ENCODE assay signal across 19 cellular contexts in genomic region chr6:15416932-15417509, GRCh38.
DNase-seq lines count a peak whose midpoint lies in the region; ATAC-seq, FAIRE-seq and TF ChIP-seq lines count a peak whose summit lies in the region.
"Had no signal": no experiment of that assay in that cellular context is flagged by ENCODE, and none has a peak within 500 bp of the region (broad histone marks: within the 10 kb centered on the region; RNA-seq: fewer than 3 reads in every experiment).

No MANE protein-coding gene starts in this region.

- no peak for TF ChIP-seq POLR2A in GM12892 (IDR thresholded peaks at IDR 0.05; ENCODE audit: low read depth, low read length)

- H3K4me3 Mint-ChIP-seq in activated CD4-positive, alpha-beta T cell treated with anti-CD3 and anti-CD28 coated beads, Interleukin-2, amount 10 ng/mL, durations not matched to agents 24 days and 14 days, result peak overlapping the region; percentile 48
- H3K4me3 Mint-ChIP-seq in endodermal cell (no peak overlapping the region), natural killer cell (no peak overlapping the region)
- H3K4me3 Mint-ChIP-seq: nephron progenitor cell had no signal

- no peak for FAIRE-seq in GM12892 (lab: Jason Lieb, UNC)
- FAIRE-seq: A204.1, islet of Langerhans, K562 had no signal

- H3K4me1 Mint-ChIP-seq in activated CD4-positive, alpha-beta T cell treated with anti-CD3 and anti-CD28 coated beads, Interleukin-2, amount 10 ng/mL, durations not matched to agents 24 days and 14 days, result peaks cover 54% of the 10 kb centered on the region
- H3K4me1 Mint-ChIP-seq in endodermal cell (peaks cover 39% of the 10 kb centered on the region), natural killer cell (peaks cover 54 to 65% of the 10 kb centered on the region in 2 donors)

- DNase-seq in activated CD4-positive, alpha-beta T cell treated with anti-CD3 and anti-CD28 coated beads, Interleukin-2, amount 10 ng/mL, durations not matched to agents 24 days and 14 days, result no peak
- no peak for DNase-seq in activated CD4-positive, alpha-beta T cell treated with anti-CD3 and anti-CD28 coated beads for 48 hours
- no peak for DNase-seq in RWPE2 (ENCODE audit: low spot score)
- DNase-seq in endodermal cell, result no peak
- DNase-seq in natural killer cell, result no peak
- DNase-seq in inferior parietal cortex (ENCODE audit: extremely low spot score), result no peak
- no peak for DNase-seq in omental fat pad (ENCODE audit: low spot score)
- no peak for DNase-seq in GM12892 (ENCODE audit: insufficient read length)
- DNase-seq: cerebellar nuclear complex; effector CD8-positive, alpha-beta T cell; NCI-H2029 treated with DMSO at 0.1 percent for 48 hours; NCI-H524 treated with DMSO at 0.1 percent for 48 hours; nephron progenitor cell; SJCRH30 had no signal

- intact Hi-C loops in activated CD4-positive, alpha-beta T cell treated with anti-CD3 and anti-CD28 coated beads, Interleukin-2, amount 10 ng/mL, durations not matched to agents 24 days and 14 days (cut with micrococcal nuclease), result loop anchor here (5.0 kb wide), 1 partner anchor 170 kb away; the partner anchor contains the start of gene JARID2
- intact Hi-C loops in natural killer cell (cut with micrococcal nuclease), result no loop called here

- H3K36me3 Mint-ChIP-seq in activated CD4-positive, alpha-beta T cell treated with anti-CD3 and anti-CD28 coated beads, Interleukin-2, amount 10 ng/mL, durations not matched to agents 24 days and 14 days (ENCODE audit: low read depth), result peaks cover 70% of the 10 kb centered on the region
- H3K36me3 Mint-ChIP-seq in endodermal cell (ENCODE audit: low read depth), result peaks cover 49% of the 10 kb centered on the region
- no peaks in the 10 kb centered on the region for H3K36me3 Mint-ChIP-seq in natural killer cell

- H3K27me3 Mint-ChIP-seq in activated CD4-positive, alpha-beta T cell treated with anti-CD3 and anti-CD28 coated beads, Interleukin-2, amount 10 ng/mL, durations not matched to agents 24 days and 14 days, result no peaks in the 10 kb centered on the region
- H3K27me3 Mint-ChIP-seq in endodermal cell (ENCODE audit: insufficient read depth) (no peaks in the 10 kb centered on the region), natural killer cell (ENCODE audit: low read depth in 2 of 2) (no peaks in the 10 kb centered on the region)

- H3K9me3 ChIP-seq in RWPE2 (ENCODE audit: severe bottlenecking), result peaks cover 8% of the 10 kb centered on the region
- peaks cover 35% of the 10 kb centered on the region for H3K9me3 ChIP-seq in endodermal cell (ENCODE audit: control insufficient read depth, low read length)
- H3K9me3 ChIP-seq: prostate gland, SJCRH30 had no signal

- no peak overlapping the region for H3K4me3 ChIP-seq in RWPE2 (ENCODE audit: severe bottlenecking)
- peak overlapping the region; percentile 0 for H3K4me3 ChIP-seq in endodermal cell (ENCODE audit: low read length)
- H3K4me3 ChIP-seq: K562, prostate gland, SJCRH30 had no signal

- TF ChIP-seq CTCF in RWPE2 (IDR thresholded peaks at IDR 0.05; ENCODE audit: poor library complexity, severe bottlenecking) (no peak), endodermal cell (conservative IDR thresholded peaks at IDR 0.05) (no peak), natural killer cell (IDR thresholded peaks at IDR 0.05) (no peak), omental fat pad (IDR thresholded peaks at IDR 0.05) (no peak)

- H3K27me3 ChIP-seq in RWPE2 (ENCODE audit: insufficient read depth, poor library complexity, severe bottlenecking) (no peaks in the 10 kb centered on the region), endodermal cell (ENCODE audit: control insufficient read depth, insufficient read depth, low read length, poor library complexity, severe bottlenecking) (no peaks in the 10 kb centered on the region)
- H3K27me3 ChIP-seq: SJCRH30 had no signal

- H3K36me3 ChIP-seq in RWPE2 (ENCODE audit: low read depth) (peaks cover 9% of the 10 kb centered on the region), endodermal cell (ENCODE audit: control insufficient read depth, insufficient read depth, low read length) (peaks cover 35% of the 10 kb centered on the region)
- H3K36me3 ChIP-seq: prostate gland, SJCRH30 had no signal

- 95 to 100% methylated on average over 4 to 6 of the region's 6 CpGs for WGBS in endodermal cell (ENCODE audit: insufficient coverage in 1 of 2, insufficient read length in 1 of 2), 2 experiments

- ATAC-seq in RWPE2 (ENCODE audit: low read depth) (no peak), natural killer cell (no peak), omental fat pad (ENCODE audit: low FRiP score) (no peak)
- ATAC-seq: K562 had no signal

- H3K27ac ChIP-seq in RWPE2 (ENCODE audit: poor library complexity, severe bottlenecking), result peak overlapping the region; percentile 73
- H3K27ac ChIP-seq in endodermal cell (ENCODE audit: low read depth, low read length), result no peak overlapping the region
- H3K27ac ChIP-seq: C4-2B, prostate gland, SJCRH30 had no signal

- no peak overlapping the region for H3K9ac ChIP-seq in endodermal cell (ENCODE audit: extremely low read depth, low read length, poor library complexity, severe bottlenecking)

- H3K9me3 Mint-ChIP-seq in activated CD4-positive, alpha-beta T cell treated with anti-CD3 and anti-CD28 coated beads, Interleukin-2, amount 10 ng/mL, durations not matched to agents 24 days and 14 days, result peaks cover 22% of the 10 kb centered on the region
- H3K9me3 Mint-ChIP-seq in endodermal cell, result peaks cover 49% of the 10 kb centered on the region
- H3K9me3 Mint-ChIP-seq in natural killer cell, result peaks cover 0 to 3% of the 10 kb centered on the region in 2 donors

- peaks cover 17% of the 10 kb centered on the region for H3K4me1 ChIP-seq in RWPE2 (ENCODE audit: insufficient read depth, poor library complexity, severe bottlenecking)
- peaks cover 10% of the 10 kb centered on the region for H3K4me1 ChIP-seq in endodermal cell (ENCODE audit: control insufficient read depth, insufficient read depth, low read length)
- H3K4me1 ChIP-seq: prostate gland, SJCRH30 had no signal

- H3K27ac Mint-ChIP-seq in activated CD4-positive, alpha-beta T cell treated with anti-CD3 and anti-CD28 coated beads, Interleukin-2, amount 10 ng/mL, durations not matched to agents 24 days and 14 days, result peak overlapping the region; percentile 85
- H3K27ac Mint-ChIP-seq in endodermal cell (no peak overlapping the region), natural killer cell (peak overlapping the region; percentile 67 to 70)
- H3K27ac Mint-ChIP-seq: nephron progenitor cell had no signal
